Comparison of ENCODE assay signal across 9 cellular contexts in genomic region chr2:160332318-160332717, GRCh38.
DNase-seq lines count a peak whose midpoint lies in the region; ATAC-seq and FAIRE-seq lines count a peak whose summit lies in the region.
"Had no signal": no experiment of that assay in that cellular context is flagged by ENCODE, and none has a peak within 500 bp of the region (broad histone marks: within the 10 kb centered on the region; RNA-seq: fewer than 3 reads in every experiment).

No MANE protein-coding gene starts in this region.

- peaks cover 7% of the 10 kb centered on the region for H3K4me1 ChIP-seq in BLaER1

- no peak overlapping the region for H3K4me3 ChIP-seq in BLaER1

- no peaks in the 10 kb centered on the region for H3K36me3 ChIP-seq in BLaER1

- H3K9ac ChIP-seq in BLaER1, result no peak overlapping the region

- H4K20me1 ChIP-seq in BLaER1, result peaks cover 55% of the 10 kb centered on the region

- no peaks in the 10 kb centered on the region for H3K9me3 ChIP-seq in BLaER1

- peak overlapping the region; percentile 13; the same call in 1 of the 2 replicates for H3K4me2 ChIP-seq in BLaER1

- DNase-seq in HTR-8/SVneo (ENCODE audit: insufficient read length, low spot score) (peak; percentile 34), kidney glomerular epithelial cell (lab: John Stamatoyannopoulos, UW) (peak; percentile 40), AG08395 (ENCODE audit: low spot score) (no peak), NCI-H69 (lab: John Stamatoyannopoulos, UW) (no peak), left colon (no peak)
- no peak for DNase-seq in activated naive CD4-positive, alpha-beta T cell treated with anti-CD3 and anti-CD28 coated beads, Interleukin-2, amount 50 U/mL, for 72 hours (ENCODE audit: low spot score in 2 of 2)
- DNase-seq in effector CD8-positive, alpha-beta T cell (lab: John Stamatoyannopoulos, UW), result no peak
- DNase-seq: activated B cell treated with CpG ODN at 0.5 μM for 24 hours had no signal

- H3K36me3 Mint-ChIP-seq in activated naive CD4-positive, alpha-beta T cell treated with anti-CD3 and anti-CD28 coated beads, Interleukin-2, amount 50 U/mL, for 72 hours, result peaks cover 0 to 8% of the 10 kb centered on the region in 2 donors

- FAIRE-seq in HTR-8/SVneo (lab: Jason Lieb, UNC), result peak; percentile 38

- H3K9me3 Mint-ChIP-seq in activated naive CD4-positive, alpha-beta T cell treated with anti-CD3 and anti-CD28 coated beads, Interleukin-2, amount 50 U/mL, for 72 hours, result no peaks in the 10 kb centered on the region
- H3K9me3 Mint-ChIP-seq: activated B cell treated with CpG ODN at 0.5 μM for 24 hours had no signal

- H3K27ac Mint-ChIP-seq in activated naive CD4-positive, alpha-beta T cell treated with anti-CD3 and anti-CD28 coated beads, Interleukin-2, amount 50 U/mL, for 72 hours, result peak overlapping the region; percentile 51 to 66
- H3K27ac Mint-ChIP-seq: activated B cell treated with CpG ODN at 0.5 μM for 24 hours had no signal

- peak in 1 of 2 donors; percentile 39 for ATAC-seq in activated naive CD4-positive, alpha-beta T cell treated with anti-CD3 and anti-CD28 coated beads, Interleukin-2, amount 50 U/mL, for 72 hours
- no peak for ATAC-seq in left colon

- H3K27ac ChIP-seq in BLaER1, result no peak overlapping the region

- no peaks in the 10 kb centered on the region for H3K27me3 ChIP-seq in BLaER1

- intact Hi-C loops in left colon (cut with DNase I, micrococcal nuclease), result no loop called here

Comparison
In these comparisons a context has a peak if more than half of its experiments do, and no peak if none do; other contexts are left out.
1. DNase-seq: peak in HTR-8/SVneo (single experiment) and kidney glomerular epithelial cell (single experiment); none in activated naive CD4-positive, alpha-beta T cell treated with anti-CD3 and anti-CD28 coated beads, Interleukin-2, amount 50 U/mL, for 72 hours (0 of 2), AG08395 (single experiment), effector CD8-positive, alpha-beta T cell (single experiment), NCI-H69 (single experiment) and left colon (0 of 2).